1 cellular context compared by ENCODE assay signal in genomic region chr1:15172405-15173259, GRCh38.
TF ChIP-seq lines count a peak whose summit lies in the region.

No MANE protein-coding gene starts in this region.

TF ChIP-seq in WTC11, 78 proteins besides CTCF, POLR2A, EP300 and RAD21 (continued from another document):
- TF ChIP-seq, protein P1, sequence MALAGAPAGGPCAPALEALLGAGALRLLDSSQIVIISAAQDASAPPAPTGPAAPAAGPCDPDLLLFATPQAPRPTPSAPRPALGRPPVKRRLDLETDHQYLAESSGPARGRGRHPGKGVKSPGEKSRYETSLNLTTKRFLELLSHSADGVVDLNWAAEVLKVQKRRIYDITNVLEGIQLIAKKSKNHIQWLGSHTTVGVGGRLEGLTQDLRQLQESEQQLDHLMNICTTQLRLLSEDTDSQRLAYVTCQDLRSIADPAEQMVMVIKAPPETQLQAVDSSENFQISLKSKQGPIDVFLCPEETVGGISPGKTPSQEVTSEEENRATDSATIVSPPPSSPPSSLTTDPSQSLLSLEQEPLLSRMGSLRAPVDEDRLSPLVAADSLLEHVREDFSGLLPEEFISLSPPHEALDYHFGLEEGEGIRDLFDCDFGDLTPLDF (CRISPR knock-in tag; IDR thresholded peaks at IDR 0.05) = no peak
- no peak for TF ChIP-seq ZNF232 (CRISPR knock-in tag; IDR thresholded peaks at IDR 0.05)
- TF ChIP-seq ZNF532 (CRISPR knock-in tag; IDR thresholded peaks at IDR 0.05; ENCODE audit: borderline replicate concordance) = no peak
- no peak for TF ChIP-seq EMX1 (CRISPR knock-in tag; IDR thresholded peaks at IDR 0.05)
- no peak for TF ChIP-seq ZNF317 (CRISPR knock-in tag; IDR thresholded peaks at IDR 0.05; ENCODE audit: borderline replicate concordance, low read depth)
- TF ChIP-seq, protein P2, sequence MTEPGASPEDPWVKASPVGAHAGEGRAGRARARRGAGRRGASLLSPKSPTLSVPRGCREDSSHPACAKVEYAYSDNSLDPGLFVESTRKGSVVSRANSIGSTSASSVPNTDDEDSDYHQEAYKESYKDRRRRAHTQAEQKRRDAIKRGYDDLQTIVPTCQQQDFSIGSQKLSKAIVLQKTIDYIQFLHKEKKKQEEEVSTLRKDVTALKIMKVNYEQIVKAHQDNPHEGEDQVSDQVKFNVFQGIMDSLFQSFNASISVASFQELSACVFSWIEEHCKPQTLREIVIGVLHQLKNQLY (CRISPR knock-in tag; IDR thresholded peaks at IDR 0.05) = no peak
- no peak for TF ChIP-seq ZNF138 (CRISPR knock-in tag; conservative IDR thresholded peaks at IDR 0.05)
- no peak for TF ChIP-seq ZNF281 (CRISPR knock-in tag; IDR thresholded peaks at IDR 0.05)
- no peak for TF ChIP-seq ATF6 (CRISPR knock-in tag; IDR thresholded peaks at IDR 0.05)
- TF ChIP-seq CREB1 (CRISPR knock-in tag; IDR thresholded peaks at IDR 0.05) = no peak
